ENCODE assay signal across 23 cellular contexts in genomic region chr4:20046179-20046578, GRCh38.
"Had no signal": no experiment of that assay in that cellular context is flagged by ENCODE, and none has a peak within 500 bp of the region (broad histone marks: within the 10 kb centered on the region; RNA-seq: fewer than 3 reads in every experiment).

No MANE protein-coding gene starts in this region.

- H3K27ac ChIP-seq: dorsolateral prefrontal cortex, gastrocnemius medialis, neural progenitor cell, prostate gland, right atrium auricular region, testis, tibial artery had no signal

- H3K36me3 Mint-ChIP-seq: memory B cell; naive B cell; neural progenitor cell; stimulated activated effector memory CD8-positive, alpha-beta T cell treated with anti-CD3 and anti-CD28 coated beads, Interleukin-12 subunit alpha, Interleukin-12 subunit beta, amount 100 ng/mL, for 72 hours; type B pancreatic cell had no signal

- H3K4me1 Mint-ChIP-seq: memory B cell; naive B cell; neural progenitor cell; stimulated activated effector memory CD8-positive, alpha-beta T cell treated with anti-CD3 and anti-CD28 coated beads, Interleukin-12 subunit alpha, Interleukin-12 subunit beta, amount 100 ng/mL, for 72 hours had no signal

- H3K36me3 ChIP-seq: gastrocnemius medialis, neural progenitor cell, prostate gland, right atrium auricular region, tibial artery had no signal

- H3K27ac Mint-ChIP-seq: memory B cell; natural killer cell treated with Interleukin-12 subunit alpha and Interleukin-12 subunit beta and Interleukin-15 and Interleukin-18, amount 100 ng/mL, for 72 hours; neural progenitor cell; stimulated activated effector memory CD8-positive, alpha-beta T cell treated with anti-CD3 and anti-CD28 coated beads, Interleukin-12 subunit alpha, Interleukin-12 subunit beta, amount 100 ng/mL, for 72 hours; type B pancreatic cell had no signal

- H3K27me3 Mint-ChIP-seq: memory B cell; naive B cell; natural killer cell treated with Interleukin-12 subunit alpha and Interleukin-12 subunit beta and Interleukin-15 and Interleukin-18, amount 100 ng/mL, for 72 hours had no signal

- H3K4me1 ChIP-seq: gastrocnemius medialis, neural progenitor cell, right atrium auricular region, testis, tibial artery had no signal

- H3K9me3 Mint-ChIP-seq: neural progenitor cell, type B pancreatic cell had no signal

- H3K27me3 ChIP-seq: dorsolateral prefrontal cortex, gastrocnemius medialis, neural progenitor cell, right atrium auricular region, testis, tibial artery had no signal

- H3K4me3 ChIP-seq: dorsolateral prefrontal cortex, gastrocnemius medialis, lung, mucosa of descending colon, neural progenitor cell, prostate gland, right atrium auricular region, smooth muscle cell, testis, tibial artery had no signal

- H3K4me3 Mint-ChIP-seq: memory B cell; naive B cell; natural killer cell treated with Interleukin-12 subunit alpha and Interleukin-12 subunit beta and Interleukin-15 and Interleukin-18, amount 100 ng/mL, for 72 hours; neural progenitor cell; stimulated activated effector memory CD8-positive, alpha-beta T cell treated with anti-CD3 and anti-CD28 coated beads, Interleukin-12 subunit alpha, Interleukin-12 subunit beta, amount 100 ng/mL, for 72 hours; type B pancreatic cell had no signal

- H3K9me3 ChIP-seq: gastrocnemius medialis, mucosa of descending colon, prostate gland, right atrium auricular region, testis, tibial artery had no signal

- ATAC-seq: gastrocnemius medialis; left colon; mucosa of descending colon; natural killer cell treated with Interleukin-12 subunit alpha and Interleukin-12 subunit beta and Interleukin-15 and Interleukin-18, amount 100 ng/mL, for 72 hours; sciatic nerve; stimulated activated effector memory CD8-positive, alpha-beta T cell treated with anti-CD3 and anti-CD28 coated beads, Interleukin-12 subunit alpha, Interleukin-12 subunit beta, amount 100 ng/mL, for 72 hours had no signal

- DNase-seq: dorsolateral prefrontal cortex; effector CD4-positive, alpha-beta T cell; gastrocnemius medialis; head of caudate nucleus; left colon; mucosa of descending colon; naive B cell; stimulated activated CD4-positive, alpha-beta T cell treated with anti-CD3 and anti-CD28 coated beads, Interleukin-2, amount 100 ng/mL, for 24 hours; stimulated activated CD4-positive, alpha-beta T cell treated with anti-CD3 and anti-CD28 coated beads, Interleukin-4, amount 100 ng/mL, for 24 hours; stimulated activated naive CD4-positive, alpha-beta T cell treated with Interleukin-2 at 50 U/mL for 16 hours; substantia nigra; testis; tibial artery had no signal
